ENCODE assay signal across 15 cellular contexts in the genomic region with DNA sequence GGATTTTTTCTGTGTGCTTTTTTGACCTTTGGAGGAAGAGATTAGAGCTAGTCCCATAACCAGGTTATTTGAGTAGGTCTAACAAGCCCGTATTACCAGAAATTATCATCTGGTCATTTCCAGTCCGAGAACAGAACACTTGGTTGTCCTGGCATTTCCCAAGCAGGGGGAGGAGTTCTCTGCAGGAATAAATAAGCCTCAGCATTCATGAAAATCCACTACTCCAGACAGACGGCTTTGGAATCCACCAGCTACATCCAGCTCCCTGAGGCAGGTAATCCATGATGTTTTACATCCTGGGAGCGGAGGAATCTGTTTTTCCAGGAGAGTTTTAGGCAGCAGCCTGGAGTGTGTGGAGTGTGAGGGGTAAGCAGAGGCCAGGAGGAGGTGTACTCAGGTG. TPM values are rescaled to one million over a fixed set of nuclear protein-coding genes. Genes with fewer than 3 reads are reported as not detected.
DNase-seq lines count a peak whose midpoint lies in the region; ATAC-seq and TF ChIP-seq lines count a peak whose summit lies in the region.
"Had no signal": no experiment of that assay in that cellular context is flagged by ENCODE, and none has a peak within 500 bp of the region (broad histone marks: within the 10 kb centered on the region; RNA-seq: fewer than 3 reads in every experiment).

A gene (plus strand): TSS at position 218 of the 400 bp plus-strand sequence. CDS start 2,051 bp downstream, outside the sequence.

- in situ Hi-C loops in gastrocnemius medialis (cut with MboI; ENCODE audit: low sequenced_read_pairs in 4 of 4): no loop called here

- peak within 1 kb of the TSS; percentile 30 to 89 for H3K9ac ChIP-seq in liver (ENCODE audit: low read depth in 1 of 2, low read length in 2 of 2)
- H3K9ac ChIP-seq: BLaER1 had no signal

- peak; percentile 35 to 53 for TF ChIP-seq RAD21 in liver (IDR thresholded peaks at IDR 0.05)

- H3K27ac ChIP-seq in liver (ENCODE audit: low read depth in 1 of 2, low read length in 2 of 2) (peak within 1 kb of the TSS; percentile 76 to 80), gastrocnemius medialis (peak within 1 kb of the TSS in 3 of 4 donors; percentile 26 to 57 (median 31))
- H3K27ac ChIP-seq: BLaER1 had no signal

- no peaks in the 10 kb centered on the region for H3K27me3 ChIP-seq in liver (ENCODE audit: control insufficient read depth in 4 of 4, insufficient read depth in 4 of 4, low read length in 3 of 4)
- H3K27me3 ChIP-seq in gastrocnemius medialis: no peaks in the 10 kb centered on the region
- H3K27me3 ChIP-seq: BLaER1 had no signal

- H3K9me3 ChIP-seq in liver (ENCODE audit: control insufficient read depth in 4 of 4, low read length in 3 of 4): no peaks in the 10 kb centered on the region
- H3K9me3 ChIP-seq in gastrocnemius medialis: no peaks in the 10 kb centered on the region

- intact Hi-C loops in gastrocnemius medialis (cut with DNase I; ENCODE audit: low total_unique reads): no loop called here

- TF ChIP-seq POLR2A in gastrocnemius medialis (IDR thresholded peaks at IDR 0.05): no peak

- no peak for TF ChIP-seq CTCF in epithelial cell of proximal tubule (conservative IDR thresholded peaks at IDR 0.05; ENCODE audit: low read depth, low read length)
- no peak for TF ChIP-seq CTCF in liver (IDR thresholded peaks at IDR 0.05; ENCODE audit: low read depth, low read length, missing input control)
- TF ChIP-seq CTCF in gastrocnemius medialis (IDR thresholded peaks at IDR 0.05 in 4 of 5, conservative IDR thresholded peaks at IDR 0.05 in 1 of 5): no peak

- WGBS in liver: 18% methylated on average over 4 of the region's 4 CpGs

- H3K4me3 ChIP-seq in epithelial cell of proximal tubule (ENCODE audit: low read depth, low read length) (peak within 1 kb of the TSS; percentile 13), liver (ENCODE audit: low read depth in 1 of 3, low read length in 3 of 3) (peak within 1 kb of the TSS; percentile 60 to 99 (median 75)), gastrocnemius medialis (peak within 1 kb of the TSS in 1 of 4 donors; percentile 13)
- H3K4me3 ChIP-seq: BLaER1 had no signal

- H3K4me1 ChIP-seq in liver (ENCODE audit: control insufficient read depth in 4 of 4, insufficient read depth in 4 of 4, low read length in 3 of 4): peaks cover 3 to 38% (median 13%) of the 10 kb centered on the region in 4 donors
- H3K4me1 ChIP-seq in gastrocnemius medialis: peaks cover 0 to 8% of the 10 kb centered on the region in 2 donors
- H3K4me1 ChIP-seq: BLaER1 had no signal

- peak in 1 of 2 donors; percentile 46 for ATAC-seq in gastrocnemius medialis
- no peak for ATAC-seq in HG03432 (IDR thresholded peaks at IDR 0.05; ENCODE audit: unreplicated experiment)

- DNase-seq in ELF-1 (ENCODE audit: low read depth, low spot score) (peak; percentile 41), epithelial cell of proximal tubule (ENCODE audit: low read depth) (no peak), gastrocnemius medialis (no peak), hypothalamus (lab: John Stamatoyannopoulos, UW) (no peak), NCI-H1930 (lab: John Stamatoyannopoulos, UW) (no peak), EL (no peak)
- DNase-seq: activated CD4-positive, CD25-positive, alpha-beta regulatory T cell treated with anti-CD3 and anti-CD28 coated beads, Interleukin-2, amount 50 U/mL, for 72 hours; activated naive CD4-positive, alpha-beta T cell treated with Interleukin-2 at 50 U/mL for 16 hours; effector CD8-positive, alpha-beta T cell; GF-D8; occipital lobe; SHP77 treated with DMSO at 0.1 percent for 48 hours had no signal

- H3K36me3 ChIP-seq in liver (ENCODE audit: control insufficient read depth in 4 of 4, insufficient read depth in 3 of 4, low read depth in 1 of 4, low read length in 3 of 4) (peaks cover 4 to 45% (median 24%) of the 10 kb centered on the region in 4 donors), gastrocnemius medialis (no peaks in the 10 kb centered on the region)
- H3K36me3 ChIP-seq: BLaER1 had no signal

TF ChIP-seq in liver, 16 proteins besides CTCF, POLR2A, EP300 and RAD21:
- no peak for TF ChIP-seq FOXA1 (IDR thresholded peaks at IDR 0.05)
- TF ChIP-seq HNF4G (IDR thresholded peaks at IDR 0.05): no peak
- TF ChIP-seq, protein P1, sequence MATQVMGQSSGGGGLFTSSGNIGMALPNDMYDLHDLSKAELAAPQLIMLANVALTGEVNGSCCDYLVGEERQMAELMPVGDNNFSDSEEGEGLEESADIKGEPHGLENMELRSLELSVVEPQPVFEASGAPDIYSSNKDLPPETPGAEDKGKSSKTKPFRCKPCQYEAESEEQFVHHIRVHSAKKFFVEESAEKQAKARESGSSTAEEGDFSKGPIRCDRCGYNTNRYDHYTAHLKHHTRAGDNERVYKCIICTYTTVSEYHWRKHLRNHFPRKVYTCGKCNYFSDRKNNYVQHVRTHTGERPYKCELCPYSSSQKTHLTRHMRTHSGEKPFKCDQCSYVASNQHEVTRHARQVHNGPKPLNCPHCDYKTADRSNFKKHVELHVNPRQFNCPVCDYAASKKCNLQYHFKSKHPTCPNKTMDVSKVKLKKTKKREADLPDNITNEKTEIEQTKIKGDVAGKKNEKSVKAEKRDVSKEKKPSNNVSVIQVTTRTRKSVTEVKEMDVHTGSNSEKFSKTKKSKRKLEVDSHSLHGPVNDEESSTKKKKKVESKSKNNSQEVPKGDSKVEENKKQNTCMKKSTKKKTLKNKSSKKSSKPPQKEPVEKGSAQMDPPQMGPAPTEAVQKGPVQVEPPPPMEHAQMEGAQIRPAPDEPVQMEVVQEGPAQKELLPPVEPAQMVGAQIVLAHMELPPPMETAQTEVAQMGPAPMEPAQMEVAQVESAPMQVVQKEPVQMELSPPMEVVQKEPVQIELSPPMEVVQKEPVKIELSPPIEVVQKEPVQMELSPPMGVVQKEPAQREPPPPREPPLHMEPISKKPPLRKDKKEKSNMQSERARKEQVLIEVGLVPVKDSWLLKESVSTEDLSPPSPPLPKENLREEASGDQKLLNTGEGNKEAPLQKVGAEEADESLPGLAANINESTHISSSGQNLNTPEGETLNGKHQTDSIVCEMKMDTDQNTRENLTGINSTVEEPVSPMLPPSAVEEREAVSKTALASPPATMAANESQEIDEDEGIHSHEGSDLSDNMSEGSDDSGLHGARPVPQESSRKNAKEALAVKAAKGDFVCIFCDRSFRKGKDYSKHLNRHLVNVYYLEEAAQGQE (IDR thresholded peaks at IDR 0.05): peak; percentile 89
- peak; percentile 87 for TF ChIP-seq SP1 (IDR thresholded peaks at IDR 0.05)
- peak; percentile 73 to 84 for TF ChIP-seq RXRA (IDR thresholded peaks at IDR 0.05)
- no peak for TF ChIP-seq FOXA2 (IDR thresholded peaks at IDR 0.05)
- peak; percentile 65 to 77 for TF ChIP-seq HNF4A (conservative IDR thresholded peaks at IDR 0.05)
- peak; percentile 63 for TF ChIP-seq YY1 (IDR thresholded peaks at IDR 0.05)
- peak; percentile 53 for TF ChIP-seq NR2F2 (IDR thresholded peaks at IDR 0.05)
- no peak for TF ChIP-seq GABPA (IDR thresholded peaks at IDR 0.05 in 1 of 2, conservative IDR thresholded peaks at IDR 0.05 in 1 of 2)
- TF ChIP-seq JUND (IDR thresholded peaks at IDR 0.05): peak; percentile 31 to 75
- TF ChIP-seq, protein P2, sequence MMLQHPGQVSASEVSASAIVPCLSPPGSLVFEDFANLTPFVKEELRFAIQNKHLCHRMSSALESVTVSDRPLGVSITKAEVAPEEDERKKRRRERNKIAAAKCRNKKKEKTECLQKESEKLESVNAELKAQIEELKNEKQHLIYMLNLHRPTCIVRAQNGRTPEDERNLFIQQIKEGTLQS (IDR thresholded peaks at IDR 0.05): peak; percentile 67
- TF ChIP-seq, protein P3, sequence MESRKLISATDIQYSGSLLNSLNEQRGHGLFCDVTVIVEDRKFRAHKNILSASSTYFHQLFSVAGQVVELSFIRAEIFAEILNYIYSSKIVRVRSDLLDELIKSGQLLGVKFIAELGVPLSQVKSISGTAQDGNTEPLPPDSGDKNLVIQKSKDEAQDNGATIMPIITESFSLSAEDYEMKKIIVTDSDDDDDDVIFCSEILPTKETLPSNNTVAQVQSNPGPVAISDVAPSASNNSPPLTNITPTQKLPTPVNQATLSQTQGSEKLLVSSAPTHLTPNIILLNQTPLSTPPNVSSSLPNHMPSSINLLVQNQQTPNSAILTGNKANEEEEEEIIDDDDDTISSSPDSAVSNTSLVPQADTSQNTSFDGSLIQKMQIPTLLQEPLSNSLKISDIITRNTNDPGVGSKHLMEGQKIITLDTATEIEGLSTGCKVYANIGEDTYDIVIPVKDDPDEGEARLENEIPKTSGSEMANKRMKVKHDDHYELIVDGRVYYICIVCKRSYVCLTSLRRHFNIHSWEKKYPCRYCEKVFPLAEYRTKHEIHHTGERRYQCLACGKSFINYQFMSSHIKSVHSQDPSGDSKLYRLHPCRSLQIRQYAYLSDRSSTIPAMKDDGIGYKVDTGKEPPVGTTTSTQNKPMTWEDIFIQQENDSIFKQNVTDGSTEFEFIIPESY (IDR thresholded peaks at IDR 0.05): peak; percentile 53
- peak in 1 of 2 donors; percentile 64 for TF ChIP-seq EGR1 (IDR thresholded peaks at IDR 0.05; ENCODE audit: low read depth in 2 of 2)
- TF ChIP-seq, protein P4, sequence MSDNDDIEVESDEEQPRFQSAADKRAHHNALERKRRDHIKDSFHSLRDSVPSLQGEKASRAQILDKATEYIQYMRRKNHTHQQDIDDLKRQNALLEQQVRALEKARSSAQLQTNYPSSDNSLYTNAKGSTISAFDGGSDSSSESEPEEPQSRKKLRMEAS (IDR thresholded peaks at IDR 0.05): peak; percentile 66
- TF ChIP-seq TAF1 (conservative IDR thresholded peaks at IDR 0.05): peak; percentile 98
TF ChIP-seq in liver: peak in this region for 12.

RNA-seq across cellular contexts. Expression of the gene that starts here (rescaled TPM):
- total RNA-seq in epithelial cell of proximal tubule (2.7 and 4.7 TPM in 2 replicates), liver (over 10,000 TPM in 1 of 2 donors, 1,000 to 10,000 TPM in 1; 2,087 to 17,984 TPM), gastrocnemius medialis (10 to 100 TPM; 18.3 to 80.9 (median 66.3) TPM)
- over 10,000 TPM; 11,518 to 14,500 TPM for polyA plus RNA-seq in liver

Comparison
In these comparisons a context has a peak if more than half of its experiments do, and no peak if none do; other contexts are left out.
1. RNA of the gene that starts here (total RNA-seq): 2,087 to 17,984 TPM in liver; 18.3 to 80.9 TPM in gastrocnemius medialis and 2.7 to 4.7 TPM in epithelial cell of proximal tubule; every median in the first group is over 10 times any median in the second.